Comparison of ENCODE assay signal across 10 cellular contexts in the genomic region with DNA sequence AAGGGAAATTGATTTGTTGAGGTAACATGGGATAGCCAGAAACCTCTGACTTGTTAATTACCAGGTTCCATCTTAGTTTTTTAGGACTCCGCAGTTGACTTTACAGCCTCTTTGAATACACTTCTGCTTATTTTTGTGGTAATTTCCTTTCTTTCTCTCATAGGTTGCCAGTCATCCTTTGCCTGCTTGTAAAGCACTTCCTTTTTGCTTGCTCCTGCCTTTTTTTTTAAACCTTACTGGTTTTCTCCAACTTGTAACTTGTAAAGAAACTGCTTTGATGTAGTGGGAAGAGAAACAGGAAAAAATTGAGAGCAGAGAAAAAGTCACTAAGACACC. TPM values are rescaled to one million over a fixed set of nuclear protein-coding genes. Genes with fewer than 3 reads are reported as not detected.
DNase-seq lines count a peak whose midpoint lies in the region; ATAC-seq, FAIRE-seq and TF ChIP-seq lines count a peak whose summit lies in the region.
"Had no signal": no experiment of that assay in that cellular context is flagged by ENCODE, and none has a peak within 500 bp of the region (broad histone marks: within the 10 kb centered on the region; RNA-seq: fewer than 3 reads in every experiment).

No MANE protein-coding gene starts in this region.

- in situ Hi-C loops in GM12878 (cut with MboI): no loop called here

- H3K4me1 ChIP-seq in GM12878 (ENCODE audit: control insufficient read depth, insufficient read depth, low read length): peaks cover 3% of the 10 kb centered on the region; the same call in 1 of the 2 replicates

- SMC1A ChIA-PET in GM12878 (lab: Charles Lee; ENCODE audit: uncharacterized antibody, unreplicated experiment): no interaction called here

- DNase-seq in CD1c-positive myeloid dendritic cell (ENCODE audit: extremely low spot score) (peak; percentile 21), GM12878 (ENCODE audit: low read depth, low spot score) (no peak), SKM-1 treated with dmso at 0.1 percent for 144 hours (lab: John Stamatoyannopoulos, UW; ENCODE audit: unreplicated experiment) (no peak), lower leg skin (ENCODE audit: low spot score in 2 of 2) (no peak), cerebellar nuclear complex (lab: John Stamatoyannopoulos, UW) (no peak)
- no peak for DNase-seq in naive thymus-derived CD8-positive, alpha-beta T cell
- no peak for DNase-seq in activated CD4-positive, CD25-positive, alpha-beta regulatory T cell treated with anti-CD3 and anti-CD28 coated beads, Interleukin-2, amount 50 U/mL, for 72 hours
- DNase-seq: occipital lobe had no signal

- H3K27me3 Mint-ChIP-seq in IgD-negative memory B cell: no peaks in the 10 kb centered on the region
- no peaks in the 10 kb centered on the region for H3K27me3 Mint-ChIP-seq in naive thymus-derived CD8-positive, alpha-beta T cell

- peaks cover 25 to 33% (median 31%) of the 10 kb centered on the region in 3 donors for H3K4me1 Mint-ChIP-seq in IgD-negative memory B cell
- H3K4me1 Mint-ChIP-seq in naive thymus-derived CD8-positive, alpha-beta T cell: peaks cover 14 to 65% (median 55%) of the 10 kb centered on the region in 4 donors

- H3K27ac ChIP-seq in GM12878 (ENCODE audit: control insufficient read depth, insufficient read depth): no peak overlapping the region

- H2AFZ ChIP-seq in GM12878 (ENCODE audit: control insufficient read depth, low read depth, low read length): no peak overlapping the region

- POLR2A ChIA-PET in GM12878 (lab: Charles Lee): interaction anchor here (1.4 to 1.7 kb wide), 2 partner anchors 41 to 194 kb away, joined by 3 read pairs; no protein-coding TSS in a partner anchor
- POLR2A ChIA-PET in naive thymus-derived CD8-positive, alpha-beta T cell (lab: Charles Lee): interaction anchor here (2.9 kb wide), 1 partner anchor 11 kb away, joined by 15 read pairs; no protein-coding TSS in a partner anchor

- peak overlapping the region; percentile 34; the same call in 1 of the 2 replicates for H3K4me2 ChIP-seq in GM12878 (ENCODE audit: control insufficient read depth, insufficient read depth)

- no peaks in the 10 kb centered on the region for H4K20me1 ChIP-seq in GM12878 (ENCODE audit: control insufficient read depth, insufficient read depth)

- intact Hi-C loops in GM12878 (cut with micrococcal nuclease; ENCODE audit: unreplicated experiment): loop anchor here (2.0 to 10.0 kb wide), 2 partner anchors 218 to 842 kb away; partner anchors contain the start of gene CYSLTR1
- intact Hi-C loops in lower leg skin (cut with DNase I; ENCODE audit: low total_unique reads): no loop called here

- FAIRE-seq in GM12878 (lab: Jason Lieb, UNC): no peak
- FAIRE-seq: urothelium cell line had no signal

- H3K27me3 ChIP-seq in GM12878 (replicated peaks in 1 of 2; ENCODE audit: control insufficient read depth in 2 of 2, insufficient read depth in 2 of 2, low read length in 1 of 2): no peaks in the 10 kb centered on the region

- 45% methylated on average over 1 of the region's 1 CpG for WGBS in GM12878 (ENCODE audit: insufficient coverage, insufficient replicate concordance, low lambda C conversion rate, missing lambda C conversion rate)
- 78 to 85% methylated on average over 1 of the region's 1 CpG for WGBS in lower leg skin, 2 donors

- H3K79me2 ChIP-seq in GM12878 (ENCODE audit: control insufficient read depth, insufficient read depth, low read length): peaks cover 74% of the 10 kb centered on the region

- RAD21 ChIA-PET in GM12878 (lab: Charles Lee; ENCODE audit: unreplicated experiment): no interaction called here

- peak overlapping the region; percentile 79 to 89 (median 87) for H3K4me3 Mint-ChIP-seq in IgD-negative memory B cell
- H3K4me3 Mint-ChIP-seq in naive thymus-derived CD8-positive, alpha-beta T cell: peak overlapping the region; percentile 86 to 96 (median 94)

- H3K9ac ChIP-seq in GM12878 (ENCODE audit: control insufficient read depth, insufficient read depth, low read length): peak overlapping the region; percentile 95

- peak overlapping the region; percentile 87 to 93 (median 87) for H3K27ac Mint-ChIP-seq in IgD-negative memory B cell
- H3K27ac Mint-ChIP-seq in naive thymus-derived CD8-positive, alpha-beta T cell: peak overlapping the region; percentile 86 to 98 (median 94)

- TF ChIP-seq RAD21 in GM12878 (IDR thresholded peaks at IDR 0.05; ENCODE audit: insufficient read depth, low read depth, low read length): no peak

- peaks cover 4% of the 10 kb centered on the region; the same call in 2 of the 3 replicates for H3K9me3 ChIP-seq in GM12878 (replicated peaks; ENCODE audit: control insufficient read depth, insufficient read depth, low read length)

- CTCF ChIA-PET in GM12878 (lab: Yijun Ruan, JAX): interaction anchor here (0.9 to 2.1 kb wide), 3 partner anchors 8 to 24 kb away, joined by 4 to 5 read pairs (median 5); no protein-coding TSS in a partner anchor

- TF ChIP-seq CTCF in GM12878 (IDR thresholded peaks at IDR 0.05 in 2 of 3, conservative IDR thresholded peaks at IDR 0.05 in 1 of 3; ENCODE audit: control insufficient read depth in 2 of 3, extremely low read depth in 1 of 3, insufficient read depth in 1 of 3, low read depth in 3 of 3, low read length in 3 of 3) (no peak), lower leg skin (IDR thresholded peaks at IDR 0.05) (no peak)

- peak overlapping the region; percentile 82 for H3K4me3 ChIP-seq in GM12878
- no peak overlapping the region for H3K4me3 ChIP-seq in lower leg skin (ENCODE audit: low read depth, poor library complexity, severe bottlenecking)

- no peak for TF ChIP-seq POLR2A in GM12878 (IDR thresholded peaks at IDR 0.05; ENCODE audit: low read depth, low read length)
- TF ChIP-seq POLR2A in lower leg skin (IDR thresholded peaks at IDR 0.05): no peak

- no peak for TF ChIP-seq EP300 in GM12878 (IDR thresholded peaks at IDR 0.05; ENCODE audit: borderline replicate concordance in 1 of 2, control insufficient read depth in 1 of 2, low read depth in 2 of 2, low read length in 2 of 2)

- no TSS peak for BruUV-seq in GM12878 (replicated peaks; lab: Mats Ljungman, UMichigan)

- no peak for ATAC-seq in GM12878
- no peak for ATAC-seq in naive thymus-derived CD8-positive, alpha-beta T cell

- H3K36me3 ChIP-seq in GM12878 (ENCODE audit: control insufficient read depth in 2 of 2, insufficient read depth in 2 of 2, low read length in 1 of 2): peaks cover 0 to 5% of the 10 kb centered on the region in 2 experiments; a peak in 2 of 4 replicates

- no peaks in the 10 kb centered on the region for H3K9me3 Mint-ChIP-seq in IgD-negative memory B cell
- peaks cover 0 to 2% (median 0%) of the 10 kb centered on the region in 9 donors for H3K9me3 Mint-ChIP-seq in naive thymus-derived CD8-positive, alpha-beta T cell

- peaks cover 7% of the 10 kb centered on the region for H3K36me3 Mint-ChIP-seq in IgD-negative memory B cell
- H3K36me3 Mint-ChIP-seq in naive thymus-derived CD8-positive, alpha-beta T cell: peaks cover 0 to 35% (median 0%) of the 10 kb centered on the region in 3 donors

TF ChIP-seq in GM12878, 131 proteins besides CTCF, POLR2A, EP300 and RAD21 (continues in another document):
- TF ChIP-seq POLR2AphosphoS2 (IDR thresholded peaks at IDR 0.05; ENCODE audit: low read depth, low read length) (no peak), FOXK2 (IDR thresholded peaks at IDR 0.05) (no peak), SPI1 (IDR thresholded peaks at IDR 0.05; ENCODE audit: borderline replicate concordance, insufficient read depth, low read depth, low read length) (0 out of 2 replicates have a peak, but pooled peaks have one; percentile 2)

RNA-seq across cellular contexts. Expression of gene PGK1, which starts 2.6 kb away (rescaled TPM):
- polyA plus RNA-seq in IgD-negative memory B cell (378 TPM), GM12878 (2011; rRNA removed) (1,825 and 2,395 TPM in 2 replicates), GM12878 (2014; fragmentation: Illumina TruSeq; extraction: Trizol) (554 and 619 TPM in 2 replicates), GM12878 (2014; fragmentation: Nextera tagmentation; extraction: Ambion mirVana) (100 to 1,000 TPM; 633 to 835 TPM), GM12878 (2014; rRNA removed) (453 and 454 TPM in 2 replicates), GM12878 (2016; fragmentation: Nextera tagmentation; extraction: Ambion mirVana) (100 to 1,000 TPM; 632 to 679 TPM)
- total RNA-seq in GM12878 (2013; cell fraction: nucleolus; rRNA removed): 507 and 514 TPM in 2 replicates
- total RNA-seq in GM12878 (2014; rRNA removed) (370 and 422 TPM in 2 replicates), GM12878 (2014; rRNA removed; fragmentation: Illumina TruSeq; extraction: Trizol) (418 and 420 TPM in 2 replicates), GM12878 (2021) (626 and 628 TPM in 2 replicates), lower leg skin (100 to 1,000 TPM; 151 to 246 (median 179) TPM)
- polyA plus RNA-seq in GM12878 (2011; ENCODE audit: low read depth): 983 TPM
- 1,022 and 1,340 TPM in 2 replicates for polyA plus RNA-seq in GM12878 (2011; cell fraction: cytosol; rRNA removed)
- 734 and 1,181 TPM in 2 replicates for polyA plus RNA-seq in GM12878 (2011; cell fraction: nucleus; rRNA removed)
- polyA plus RNA-seq in GM12878 (2012): 837 and 1,058 TPM in 2 replicates
- polyA minus RNA-seq in GM12878 (2011; rRNA and poly(A)+ RNA removed): 806 and 843 TPM in 2 replicates
- polyA minus RNA-seq in GM12878 (2011; cell fraction: cytosol; rRNA and poly(A)+ RNA removed): 247 and 251 TPM in 2 replicates
- polyA minus RNA-seq in GM12878 (2011; cell fraction: nucleus; rRNA and poly(A)+ RNA removed): 164 and 183 TPM in 2 replicates
- total RNA-seq in naive thymus-derived CD8-positive, alpha-beta T cell: 100 to 1,000 TPM; 205 to 213 TPM
- polyA plus RNA-seq in naive thymus-derived CD8-positive, alpha-beta T cell: 100 to 1,000 TPM; 501 to 515 (median 513) TPM

RNA-seq across cellular contexts. Expression of gene TAF9B, which starts 32.8 kb away (rescaled TPM):
- polyA plus RNA-seq in IgD-negative memory B cell: 8.4 TPM
- total RNA-seq in GM12878 (2013; cell fraction: nucleolus; rRNA removed): 3.3 and 4.0 TPM in 2 replicates
- total RNA-seq in GM12878 (2014; rRNA removed): 22.6 and 29.5 TPM in 2 replicates
- 23.3 and 23.7 TPM in 2 replicates for total RNA-seq in GM12878 (2014; rRNA removed; fragmentation: Illumina TruSeq; extraction: Trizol)
- total RNA-seq in GM12878 (2021): 14.9 and 15.4 TPM in 2 replicates
- 3.6 TPM for polyA plus RNA-seq in GM12878 (2011; ENCODE audit: low read depth)
- polyA plus RNA-seq in GM12878 (2011; rRNA removed): 22.0 and 26.7 TPM in 2 replicates
- polyA plus RNA-seq in GM12878 (2011; cell fraction: cytosol; rRNA removed): 10.3 and 11.7 TPM in 2 replicates
- polyA plus RNA-seq in GM12878 (2011; cell fraction: nucleus; rRNA removed): 3.8 and 6.7 TPM in 2 replicates
- polyA plus RNA-seq in GM12878 (2012): 8.0 and 10.2 TPM in 2 replicates
- 28.9 and 40.5 TPM in 2 replicates for polyA plus RNA-seq in GM12878 (2014; fragmentation: Illumina TruSeq; extraction: Trizol)
- 10 to 100 TPM; 19.0 to 20.8 TPM for polyA plus RNA-seq in GM12878 (2014; fragmentation: Nextera tagmentation; extraction: Ambion mirVana)
- 15.4 and 15.7 TPM in 2 replicates for polyA plus RNA-seq in GM12878 (2014; rRNA removed)
- polyA plus RNA-seq in GM12878 (2016; fragmentation: Nextera tagmentation; extraction: Ambion mirVana): 10 to 100 TPM; 41.5 to 42.5 TPM
- polyA minus RNA-seq in GM12878 (2011; rRNA and poly(A)+ RNA removed): 10.9 and 15.5 TPM in 2 replicates
- 4.1 and 6.1 TPM in 2 replicates for polyA minus RNA-seq in GM12878 (2011; cell fraction: cytosol; rRNA and poly(A)+ RNA removed)
- polyA minus RNA-seq in GM12878 (2011; cell fraction: nucleus; rRNA and poly(A)+ RNA removed): 1.3 and 4.0 TPM in 2 replicates
- 10 to 100 TPM; 14.7 to 16.5 TPM for total RNA-seq in naive thymus-derived CD8-positive, alpha-beta T cell
- 10 to 100 TPM; 17.0 to 21.4 (median 19.1) TPM for polyA plus RNA-seq in naive thymus-derived CD8-positive, alpha-beta T cell
- total RNA-seq in lower leg skin: 10 to 100 TPM in 2 of 4 donors, 1 to 10 TPM in 2; 5.6 to 12.2 (median 8.4) TPM
